8 cellular contexts compared by ENCODE assay signal in the genomic region with DNA sequence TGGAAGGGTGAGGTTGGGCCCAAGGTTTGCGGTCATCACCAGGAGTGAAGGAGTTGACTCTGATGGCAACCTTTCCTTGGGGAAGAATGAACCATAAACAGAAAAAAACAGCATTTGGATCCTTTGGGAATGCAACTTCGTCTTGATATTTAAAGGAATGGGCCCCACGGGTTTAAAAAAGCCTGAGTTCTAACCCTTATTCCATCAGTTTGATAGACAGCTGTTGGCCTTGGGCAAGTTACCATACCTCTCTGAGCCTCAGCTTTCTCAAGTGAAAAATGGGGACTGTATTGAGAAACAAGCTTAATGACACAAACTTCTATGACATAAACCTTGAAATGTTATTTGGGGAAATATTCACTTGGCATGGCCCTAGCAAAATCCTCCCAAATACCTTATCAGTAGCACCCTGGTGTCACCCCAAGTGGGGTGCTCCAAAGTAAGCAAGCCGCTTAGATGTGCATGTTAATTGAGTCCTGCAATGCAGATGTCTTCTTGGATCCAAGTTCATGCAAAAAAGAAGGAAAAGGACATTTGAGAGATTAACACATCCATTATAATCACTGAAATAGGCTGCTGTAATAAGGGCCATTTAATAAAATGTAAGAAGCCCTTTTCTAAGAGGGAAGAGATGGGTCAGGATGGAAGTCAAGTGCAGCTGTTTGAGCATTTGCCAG. TPM values are rescaled to one million over a fixed set of nuclear protein-coding genes. Genes with fewer than 3 reads are reported as not detected.
DNase-seq lines count a peak whose midpoint lies in the region; TF ChIP-seq lines count a peak whose summit lies in the region.

No MANE protein-coding gene starts in this region.

- no peak overlapping the region for H3K18ac ChIP-seq in trophoblast cell (ENCODE audit: low read length)

- H4K8ac ChIP-seq in trophoblast cell (ENCODE audit: low read depth, low read length) = no peak overlapping the region

- no peaks in the 10 kb centered on the region for H3K36me3 ChIP-seq in CD4-positive, alpha-beta memory T cell (ENCODE audit: insufficient read depth, low read length)
- H3K36me3 ChIP-seq in SJCRH30 = no peaks in the 10 kb centered on the region
- H3K36me3 ChIP-seq in esophagus muscularis mucosa = no peaks in the 10 kb centered on the region
- H3K36me3 ChIP-seq in trophoblast cell (ENCODE audit: control insufficient read depth in 1 of 2, insufficient read depth in 2 of 2, low read length in 2 of 2) = no peaks in the 10 kb centered on the region

- peaks cover 24% of the 10 kb centered on the region for H3K4me1 ChIP-seq in CD4-positive, alpha-beta memory T cell (ENCODE audit: insufficient read depth, low read length)
- H3K4me1 ChIP-seq in SJCRH30 (peaks cover 14% of the 10 kb centered on the region), esophagus muscularis mucosa (peaks cover 52 to 71% (median 62%) of the 10 kb centered on the region in 4 donors), trophoblast cell (ENCODE audit: control insufficient read depth in 1 of 2, insufficient read depth in 2 of 2, low read length in 2 of 2) (peaks cover 0 to 3% of the 10 kb centered on the region in 2 experiments)

- H3K23ac ChIP-seq in trophoblast cell (ENCODE audit: low read length) = no peak overlapping the region

- 74% methylated on average over 4 of the region's 4 CpGs for WGBS in esophagus muscularis mucosa
- no CpG with 5 or more reads among the region's 4 CpGs for WGBS in trophoblast cell (ENCODE audit: extremely low coverage, insufficient coverage, insufficient read length)

- H4K12ac ChIP-seq in trophoblast cell (ENCODE audit: low read depth, low read length) = no peak overlapping the region

- H3K14ac ChIP-seq in trophoblast cell (ENCODE audit: low read length) = no peak overlapping the region

- H3K79me1 ChIP-seq in trophoblast cell (ENCODE audit: low read length) = no peaks in the 10 kb centered on the region

- no peak for DNase-seq in CD4-positive, alpha-beta memory T cell
- DNase-seq in SJCRH30 (no peak), esophagus muscularis mucosa (ENCODE audit: extremely low spot score) (peak; percentile 60), trophoblast cell (no peak), GM13977 (ENCODE audit: low spot score) (no peak), NCI-H69 (lab: John Stamatoyannopoulos, UW) (no peak), GDM1 (lab: John Stamatoyannopoulos, UW) (no peak), NK-92 (lab: John Stamatoyannopoulos, UW; ENCODE audit: unreplicated experiment) (no peak)

- H2AK5ac ChIP-seq in trophoblast cell (ENCODE audit: low read length) = no peak overlapping the region

- no peaks in the 10 kb centered on the region for H3K9me3 Mint-ChIP-seq in CD4-positive, alpha-beta memory T cell

- H3K4me3 Mint-ChIP-seq in CD4-positive, alpha-beta memory T cell = peak overlapping the region in 7 of 8 donors; percentile 70 to 91 (median 83)

- H4K91ac ChIP-seq in trophoblast cell (ENCODE audit: low read depth, low read length) = no peak overlapping the region

- no peak overlapping the region for H3K9ac ChIP-seq in trophoblast cell (ENCODE audit: low read length)

- H3K27ac Mint-ChIP-seq in CD4-positive, alpha-beta memory T cell = peak overlapping the region; percentile 85 to 98 (median 94)

- no peak overlapping the region for H2AFZ ChIP-seq in trophoblast cell (ENCODE audit: insufficient read depth, low read length, poor library complexity)

- POLR2A ChIA-PET in CD4-positive, alpha-beta memory T cell (lab: Charles Lee; ENCODE audit: partially characterized antibody) = interaction anchor here (0.7 to 9.8 kb wide), 7 partner anchors 11 to 1962 kb away, joined by 3 to 464 read pairs (median 3); partner anchors contain the start of genes GPAM and MXI1

- peak overlapping the region; percentile 42 for H3K27ac ChIP-seq in CD4-positive, alpha-beta memory T cell (ENCODE audit: low read depth, low read length)
- no peak overlapping the region for H3K27ac ChIP-seq in SJCRH30
- peak overlapping the region; percentile 87 to 98 (median 90) for H3K27ac ChIP-seq in esophagus muscularis mucosa (replicated peaks in 1 of 4)
- no peak overlapping the region for H3K27ac ChIP-seq in trophoblast cell (ENCODE audit: low read depth, low read length)

- H3K79me2 ChIP-seq in trophoblast cell (ENCODE audit: control insufficient read depth, insufficient read depth, low read length, poor library complexity) = no peaks in the 10 kb centered on the region

- H2BK120ac ChIP-seq in trophoblast cell (ENCODE audit: insufficient read depth, low read length, poor library complexity) = no peak overlapping the region

- H3K36me3 Mint-ChIP-seq in CD4-positive, alpha-beta memory T cell = peaks cover 0 to 2% of the 10 kb centered on the region in 2 donors

- in situ Hi-C loops in GM13977 (cut with MboI; ENCODE audit: low pct_unique_long_range_greater_than_20kb, low sequenced_read_pairs, unreplicated experiment) = no loop called here

- H2BK12ac ChIP-seq in trophoblast cell (ENCODE audit: low read length) = no peak overlapping the region

- intact Hi-C loops in CD4-positive, alpha-beta memory T cell (cut with micrococcal nuclease) = loop anchor here (1.0 kb wide), 1 partner anchor 9 kb away; no protein-coding TSS in a partner anchor
- intact Hi-C loops in esophagus muscularis mucosa (cut with DNase I) = no loop called here

- no peaks in the 10 kb centered on the region for H3K9me3 ChIP-seq in CD4-positive, alpha-beta memory T cell (ENCODE audit: control insufficient read depth in 1 of 2, low read length in 2 of 2)
- H3K9me3 ChIP-seq in SJCRH30 (replicated peaks) (no peaks in the 10 kb centered on the region), esophagus muscularis mucosa (no peaks in the 10 kb centered on the region), trophoblast cell (ENCODE audit: insufficient read depth, low read depth, low read length) (no peaks in the 10 kb centered on the region)

- H3K27me3 ChIP-seq in CD4-positive, alpha-beta memory T cell (ENCODE audit: insufficient read depth, low read length) = no peaks in the 10 kb centered on the region
- H3K27me3 ChIP-seq in SJCRH30 (no peaks in the 10 kb centered on the region), esophagus muscularis mucosa (no peaks in the 10 kb centered on the region), trophoblast cell (ENCODE audit: insufficient read depth, low read length) (no peaks in the 10 kb centered on the region)

- peak overlapping the region; percentile 51 for H3K4me2 ChIP-seq in trophoblast cell (ENCODE audit: low read length)

- H3K4ac ChIP-seq in trophoblast cell (ENCODE audit: low read depth, low read length) = no peak overlapping the region

- CTCF ChIA-PET in CD4-positive, alpha-beta memory T cell (lab: Charles Lee; ENCODE audit: partially characterized antibody) = interaction anchor here (1.2 to 10.4 kb wide), 7 partner anchors 11 to 337 kb away, joined by 3 to 203 read pairs (median 5); partner anchors contain the start of gene MXI1

- no peak overlapping the region for H2BK5ac ChIP-seq in trophoblast cell (ENCODE audit: low read depth, low read length, poor library complexity)

- no peak for TF ChIP-seq EP300 in esophagus muscularis mucosa (IDR thresholded peaks at IDR 0.05)

- TF ChIP-seq CTCF in esophagus muscularis mucosa (IDR thresholded peaks at IDR 0.05) = no peak
- no peak for TF ChIP-seq CTCF in GM13977 (IDR thresholded peaks at IDR 0.05; ENCODE audit: extremely low read depth, insufficient read depth, missing control alignments)

- H3K4me3 ChIP-seq in CD4-positive, alpha-beta memory T cell (ENCODE audit: low read length in 2 of 2) = peak overlapping the region in 1 of 2 donors; percentile 40
- H3K4me3 ChIP-seq in SJCRH30 (peak overlapping the region; percentile 45), esophagus muscularis mucosa (peak overlapping the region; percentile 44 to 58 (median 48)), trophoblast cell (ENCODE audit: low read depth, low read length) (no peak overlapping the region)

- no peaks in the 10 kb centered on the region for H3K27me3 Mint-ChIP-seq in CD4-positive, alpha-beta memory T cell

- H3K4me1 Mint-ChIP-seq in CD4-positive, alpha-beta memory T cell = peaks cover 27 to 65% (median 45%) of the 10 kb centered on the region in 4 donors

- no peak for TF ChIP-seq POLR2A in esophagus muscularis mucosa (IDR thresholded peaks at IDR 0.05; ENCODE audit: low read depth)

RNA-seq across cellular contexts. Expression of gene MXI1, which starts 13.8 kb away (rescaled TPM):
- 10 to 100 TPM; 49.7 to 56.6 TPM for total RNA-seq in CD4-positive, alpha-beta memory T cell
- polyA plus RNA-seq in CD4-positive, alpha-beta memory T cell = 10 to 100 TPM; 32.1 to 54.6 TPM
- 12.4 and 13.0 TPM in 2 replicates for total RNA-seq in SJCRH30 (2014; rRNA removed; shearing (Covaris generic))
- total RNA-seq in esophagus muscularis mucosa = 100 to 1,000 TPM; 198 to 292 (median 226) TPM
- 8.3 and 8.9 TPM in 2 replicates for polyA plus RNA-seq in trophoblast cell (2013)

Comparison
In these comparisons a context has a peak if more than half of its experiments do, and no peak if none do; other contexts are left out.
1. H3K27ac ChIP-seq: peak in CD4-positive, alpha-beta memory T cell (single experiment) and esophagus muscularis mucosa (4 of 4); none in SJCRH30 (single experiment) and trophoblast cell (single experiment).